ENCODE assay signal across 13 cellular contexts in the genomic region with DNA sequence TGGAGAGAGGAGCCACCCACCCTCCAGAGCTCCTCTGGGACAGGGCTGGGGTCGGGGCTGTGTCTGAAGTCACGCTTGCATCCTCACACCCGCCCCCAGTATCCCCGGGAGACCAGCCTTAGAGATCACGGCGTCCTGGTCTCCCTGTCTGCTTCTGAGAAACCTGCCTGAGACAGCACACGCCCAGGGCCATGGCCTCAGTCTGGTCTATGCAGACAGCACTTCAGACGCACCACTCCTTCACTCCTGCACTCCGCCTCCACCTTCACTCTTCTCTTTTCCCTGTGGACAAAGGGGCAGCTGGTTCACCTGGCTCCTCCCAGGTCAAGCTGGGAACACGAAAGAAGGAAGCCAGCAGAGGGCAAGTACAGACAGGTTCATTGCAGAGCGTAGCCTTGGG.
DNase-seq lines count a peak whose midpoint lies in the region; ATAC-seq and TF ChIP-seq lines count a peak whose summit lies in the region.
"Had no signal": no experiment of that assay in that cellular context is flagged by ENCODE, and none has a peak within 500 bp of the region (broad histone marks: within the 10 kb centered on the region; RNA-seq: fewer than 3 reads in every experiment).

No MANE protein-coding gene starts in this region.

- ATAC-seq in foreskin keratinocyte: peak; percentile 2
- peak; percentile 22 for ATAC-seq in stimulated activated memory B cell treated with anti-CD40 and anti-IgM and Interleukin-4, amounts not matched to agents 10 μg/mL and 1 μg/mL and 100 μg/mL, for 72 hours
- ATAC-seq in GM18870 (IDR thresholded peaks at IDR 0.05; ENCODE audit: unreplicated experiment): no peak
- ATAC-seq: activated CD8-positive, alpha-beta memory T cell treated with anti-CD3 and anti-CD28 coated beads, Interleukin-2, amount 10 ng/mL, durations not matched to agents 7 days and 5 days; gastroesophageal sphincter had no signal

- H3K79me1 ChIP-seq in H9 (ENCODE audit: insufficient read depth, low read depth, low read length, poor library complexity, severe bottlenecking): no peaks in the 10 kb centered on the region

- H3K4ac ChIP-seq in H9 (ENCODE audit: low read depth, low read length): no peak overlapping the region

- no peak for TF ChIP-seq CTCF in H9 (conservative IDR thresholded peaks at IDR 0.05)
- TF ChIP-seq CTCF in foreskin keratinocyte (conservative IDR thresholded peaks at IDR 0.05): no peak

- peak overlapping the region in 1 of 3 experiments; percentile 66; a peak in 1 of 7 replicates for H3K27ac Mint-ChIP-seq in H9
- no peak overlapping the region for H3K27ac Mint-ChIP-seq in stimulated activated memory B cell treated with anti-CD40 and anti-IgM and Interleukin-4, amounts not matched to agents 10 μg/mL and 1 μg/mL and 100 μg/mL, for 72 hours
- H3K27ac Mint-ChIP-seq: activated CD8-positive, alpha-beta memory T cell treated with anti-CD3 and anti-CD28 coated beads, Interleukin-2, amount 10 ng/mL, durations not matched to agents 7 days and 5 days; activated naive CD4-positive, alpha-beta T cell treated with anti-CD3 and anti-CD28 coated beads, Interleukin-2, amount 10 ng/mL, durations not matched to agents 7 days and 5 days had no signal

- no peak overlapping the region for H4K8ac ChIP-seq in H9 (replicated peaks; ENCODE audit: insufficient read length, low read depth, low read length)

- no peak overlapping the region for H2AFZ ChIP-seq in H9 (ENCODE audit: low read length)

- no peak overlapping the region for H3K27ac ChIP-seq in H9 (ENCODE audit: insufficient read length, low read depth, low read length)
- no peak overlapping the region for H3K27ac ChIP-seq in foreskin keratinocyte

- no peak overlapping the region for H3K18ac ChIP-seq in H9 (ENCODE audit: insufficient read length, low read depth, low read length)

- H3K4me3 Mint-ChIP-seq in H9: 0 out of 5 replicates have a peak overlapping the region, but pooled peaks of 1 of the 2 experiments have one; percentile 56
- H3K4me3 Mint-ChIP-seq in stimulated activated memory B cell treated with anti-CD40 and anti-IgM and Interleukin-4, amounts not matched to agents 10 μg/mL and 1 μg/mL and 100 μg/mL, for 72 hours: no peak overlapping the region
- H3K4me3 Mint-ChIP-seq: activated CD8-positive, alpha-beta memory T cell treated with anti-CD3 and anti-CD28 coated beads, Interleukin-2, amount 10 ng/mL, durations not matched to agents 7 days and 5 days; activated naive CD4-positive, alpha-beta T cell treated with anti-CD3 and anti-CD28 coated beads, Interleukin-2, amount 10 ng/mL, durations not matched to agents 7 days and 5 days had no signal

- H4K91ac ChIP-seq in H9 (ENCODE audit: insufficient read length, low read depth, low read length): no peak overlapping the region

- H2BK5ac ChIP-seq in H9 (ENCODE audit: insufficient read length, low read length): no peak overlapping the region

- no peak overlapping the region for H4K5ac ChIP-seq in H9 (ENCODE audit: insufficient read length, low read depth, low read length)

- peak; percentile 47 for DNase-seq in H9
- peak; percentile 48 for DNase-seq in NCI-H510A treated with DMSO at 0.1 percent for 48 hours (lab: John Stamatoyannopoulos, UW)
- no peak for DNase-seq in foreskin keratinocyte
- no peak for DNase-seq in UCSD-AML1 (lab: John Stamatoyannopoulos, UW; ENCODE audit: unreplicated experiment)
- DNase-seq in occipital lobe (lab: John Stamatoyannopoulos, UW): no peak
- DNase-seq: activated CD8-positive, alpha-beta memory T cell treated with anti-CD3 and anti-CD28 coated beads, Interleukin-2, amount 10 ng/mL, durations not matched to agents 7 days and 5 days; activated naive CD4-positive, alpha-beta T cell treated with anti-CD3 and anti-CD28 coated beads, Interleukin-2, amount 10 ng/mL, durations not matched to agents 7 days and 5 days; KG1; tibial artery had no signal

- no peak overlapping the region for H2BK12ac ChIP-seq in H9 (ENCODE audit: insufficient read length, low read depth, low read length)

- peaks cover 2 to 10% (median 3%) of the 10 kb centered on the region in 3 experiments; a peak in 3 of 7 replicates for H3K36me3 Mint-ChIP-seq in H9 (ENCODE audit: insufficient read depth in 1 of 3, low read depth in 3 of 3)
- H3K36me3 Mint-ChIP-seq in stimulated activated memory B cell treated with anti-CD40 and anti-IgM and Interleukin-4, amounts not matched to agents 10 μg/mL and 1 μg/mL and 100 μg/mL, for 72 hours: no peaks in the 10 kb centered on the region
- H3K36me3 Mint-ChIP-seq: activated CD8-positive, alpha-beta memory T cell treated with anti-CD3 and anti-CD28 coated beads, Interleukin-2, amount 10 ng/mL, durations not matched to agents 7 days and 5 days; activated naive CD4-positive, alpha-beta T cell treated with anti-CD3 and anti-CD28 coated beads, Interleukin-2, amount 10 ng/mL, durations not matched to agents 7 days and 5 days had no signal

- H3K4me2 ChIP-seq in H9 (ENCODE audit: insufficient read depth, insufficient read length, low read length): no peak overlapping the region

- H3K14ac ChIP-seq in H9 (ENCODE audit: insufficient read depth, low read length): no peak overlapping the region

- H3K23ac ChIP-seq in H9 (ENCODE audit: insufficient read length, low read depth, low read length): no peak overlapping the region

- H3K9ac ChIP-seq in H9 (ENCODE audit: extremely low read depth, insufficient read length, low read length): no peak overlapping the region

- no peak overlapping the region for H2AK5ac ChIP-seq in H9 (ENCODE audit: insufficient read length, low read length)

- no peak overlapping the region for H2BK20ac ChIP-seq in H9 (ENCODE audit: low read depth, low read length, poor library complexity, severe bottlenecking)

- no peak overlapping the region for H2BK120ac ChIP-seq in H9 (ENCODE audit: low read depth, low read length, poor library complexity, severe bottlenecking)

- no CpG with 5 or more reads among the region's 11 CpGs for WGBS in H9 (ENCODE audit: extremely low coverage, insufficient read length, low lambda C conversion rate)

- no peaks in the 10 kb centered on the region for H4K20me1 ChIP-seq in H9 (ENCODE audit: control insufficient read depth, insufficient read depth, insufficient read length)

- H3K4me1 Mint-ChIP-seq in H9: peaks cover 21 to 24% of the 10 kb centered on the region in 2 experiments
- H3K4me1 Mint-ChIP-seq in stimulated activated memory B cell treated with anti-CD40 and anti-IgM and Interleukin-4, amounts not matched to agents 10 μg/mL and 1 μg/mL and 100 μg/mL, for 72 hours: no peaks in the 10 kb centered on the region
- H3K4me1 Mint-ChIP-seq: activated CD8-positive, alpha-beta memory T cell treated with anti-CD3 and anti-CD28 coated beads, Interleukin-2, amount 10 ng/mL, durations not matched to agents 7 days and 5 days; activated naive CD4-positive, alpha-beta T cell treated with anti-CD3 and anti-CD28 coated beads, Interleukin-2, amount 10 ng/mL, durations not matched to agents 7 days and 5 days had no signal

- no peaks in the 10 kb centered on the region for H3K79me2 ChIP-seq in H9 (ENCODE audit: insufficient read depth, low read length)

- no peak overlapping the region for H3K56ac ChIP-seq in H9 (ENCODE audit: insufficient read length, low read depth, low read length)

- no peak overlapping the region for H2BK15ac ChIP-seq in H9 (ENCODE audit: low read depth, low read length)

- H3K27me3 Mint-ChIP-seq in H9 (ENCODE audit: low read depth): peaks cover 64% of the 10 kb centered on the region
- peaks cover 68% of the 10 kb centered on the region for H3K27me3 Mint-ChIP-seq in stimulated activated memory B cell treated with anti-CD40 and anti-IgM and Interleukin-4, amounts not matched to agents 10 μg/mL and 1 μg/mL and 100 μg/mL, for 72 hours

- H3K27me3 ChIP-seq in H9 (ENCODE audit: insufficient read depth, low read length): no peaks in the 10 kb centered on the region; the same call in 1 of the 2 replicates
- peaks cover 9% of the 10 kb centered on the region for H3K27me3 ChIP-seq in foreskin keratinocyte
- H3K27me3 ChIP-seq: gastroesophageal sphincter, tibial artery had no signal

- H3T11ph ChIP-seq in H9 (ENCODE audit: low read length): no peak overlapping the region

- H3K23me2 ChIP-seq in H9 (ENCODE audit: insufficient read length, low read depth, low read length, poor library complexity, severe bottlenecking): no peaks in the 10 kb centered on the region

- H3K9me3 ChIP-seq in H9 (ENCODE audit: control insufficient read depth, low read depth, low read length): no peaks in the 10 kb centered on the region
- H3K9me3 ChIP-seq: gastroesophageal sphincter, prostate gland had no signal

- 0 out of 2 replicates have a peak, but pooled peaks cover 4% of the 10 kb centered on the region for H3K4me1 ChIP-seq in H9 (ENCODE audit: insufficient read depth, low read length)
- H3K4me1 ChIP-seq in foreskin keratinocyte: peaks cover 16% of the 10 kb centered on the region

- peaks cover 0 to 7% of the 10 kb centered on the region in 2 experiments; a peak in 3 of 5 replicates for H3K9me3 Mint-ChIP-seq in H9
- no peaks in the 10 kb centered on the region for H3K9me3 Mint-ChIP-seq in stimulated activated memory B cell treated with anti-CD40 and anti-IgM and Interleukin-4, amounts not matched to agents 10 μg/mL and 1 μg/mL and 100 μg/mL, for 72 hours
- H3K9me3 Mint-ChIP-seq: activated naive CD4-positive, alpha-beta T cell treated with anti-CD3 and anti-CD28 coated beads, Interleukin-2, amount 10 ng/mL, durations not matched to agents 7 days and 5 days had no signal

Comparison
In these comparisons a context has a peak if more than half of its experiments do, and no peak if none do; other contexts are left out.
1. DNase-seq: peak in H9 (single experiment) and NCI-H510A treated with DMSO at 0.1 percent for 48 hours (single experiment); none in foreskin keratinocyte (0 of 2), UCSD-AML1 (single experiment) and occipital lobe (single experiment).